Comparison of ENCODE assay signal across 1 cellular context in genomic region chr2:101806123-101806522, GRCh38.
TF ChIP-seq lines count a peak whose summit lies in the region.

No MANE protein-coding gene starts in this region.

TF ChIP-seq in SK-N-SH, 30 proteins besides CTCF, POLR2A, EP300 and RAD21 (continued from another document):
- TF ChIP-seq ZBTB33 (IDR thresholded peaks at IDR 0.05; ENCODE audit: borderline replicate concordance, low read depth) = no peak
- TF ChIP-seq TCF12 (IDR thresholded peaks at IDR 0.05) = peak; percentile 55
- TF ChIP-seq GATA2 (CRISPR knock-in tag; IDR thresholded peaks at IDR 0.05) = no peak
- TF ChIP-seq FOSL2 (IDR thresholded peaks at IDR 0.05; ENCODE audit: borderline replicate concordance, low read depth) = peak; percentile 78
- TF ChIP-seq FOXM1 (IDR thresholded peaks at IDR 0.05; ENCODE audit: low read depth) = no peak
